21 cellular contexts compared by ENCODE assay signal in genomic region chr11:71397328-71397860, GRCh38.
"Had no signal": no experiment of that assay in that cellular context is flagged by ENCODE, and none has a peak within 500 bp of the region (broad histone marks: within the 10 kb centered on the region; RNA-seq: fewer than 3 reads in every experiment).

No MANE protein-coding gene starts in this region.

- H3K4me1 ChIP-seq: body of pancreas, esophagus muscularis mucosa, pancreas, right lobe of liver, stomach, testis had no signal

- H3K27me3 ChIP-seq: pancreas, right lobe of liver, testis had no signal

- H3K4me2 ChIP-seq: neural progenitor cell, smooth muscle cell had no signal

- DNase-seq: activated CD4-positive, alpha-beta T cell treated with anti-CD3 and anti-CD28 coated beads for 48 hours; activated CD4-positive, CD25-positive, alpha-beta regulatory T cell; activated CD8-positive, alpha-beta T cell treated with anti-CD3 and anti-CD28 coated beads for 36 hours; activated naive CD4-positive, alpha-beta T cell treated with anti-CD3 and anti-CD28 coated beads for 36 hours; activated T-cell treated with anti-CD3 and anti-CD28 coated beads, Interleukin-2, amount 50 U/mL, for 1 hour; body of pancreas; dermis blood vessel endothelial cell; effector memory CD4-positive, alpha-beta T cell; left cardiac atrium; mesenchymal stem cell; mucosa of descending colon; naive thymus-derived CD4-positive, alpha-beta T cell; pancreas; right lobe of liver; stimulated activated CD4-positive, alpha-beta T cell treated with anti-CD3 and anti-CD28 coated beads, Interleukin-4, amount 100 ng/mL, for 1 hour; stomach; testis had no signal

- H3K27ac ChIP-seq: body of pancreas, esophagus muscularis mucosa, neural progenitor cell, pancreas, right lobe of liver, stomach, testis had no signal

- H3K9me3 ChIP-seq: body of pancreas, esophagus muscularis mucosa, mucosa of descending colon, pancreas, right lobe of liver, stomach, testis had no signal

- H3K4me3 ChIP-seq: body of pancreas, esophagus muscularis mucosa, mucosa of descending colon, neural progenitor cell, pancreas, right lobe of liver, smooth muscle cell, stomach, testis had no signal

- ATAC-seq: activated CD8-positive, alpha-beta T cell treated with anti-CD3 and anti-CD28 coated beads for 36 hours; body of pancreas; left cardiac atrium; mucosa of descending colon; naive thymus-derived CD4-positive, alpha-beta T cell; pancreas; right lobe of liver; stimulated activated effector memory CD8-positive, alpha-beta T cell treated with anti-CD3 and anti-CD28 coated beads, Interleukin-12 subunit alpha, Interleukin-12 subunit beta, amount 100 ng/mL, for 72 hours had no signal

- H3K36me3 ChIP-seq: esophagus muscularis mucosa, neural progenitor cell, pancreas, right lobe of liver, stomach had no signal

- H3K9ac ChIP-seq: neural progenitor cell had no signal
